8 cellular contexts compared by ENCODE assay signal in genomic region chr5:77775773-77776605, GRCh38. TPM values are rescaled to one million over a fixed set of nuclear protein-coding genes. Genes with fewer than 3 reads are reported as not detected.
A peak's percentile ranks its signal among the peaks of the same experiment; 100 is the strongest.
DNase-seq lines count a peak whose midpoint lies in the region; FAIRE-seq and TF ChIP-seq lines count a peak whose summit lies in the region.

Gene TBCA (minus strand): TSS chr5:77776339. CDS start chr5:77776257, 82 bp downstream.

- no peaks in the 10 kb centered on the region for H3K9me3 ChIP-seq in neutrophil

- H3K27me3 ChIP-seq in neutrophil = no peaks in the 10 kb centered on the region

- peak within 1 kb of the TSS; percentile 94 for H3K27ac ChIP-seq in neutrophil
- H3K27ac ChIP-seq in substantia nigra (ENCODE audit: low read depth, low read length, poor library complexity, severe bottlenecking) = peak within 1 kb of the TSS; percentile 79

- no peak for FAIRE-seq in frontal cortex (lab: Jason Lieb, UNC)

- H3K36me3 ChIP-seq in neutrophil = no peaks in the 10 kb centered on the region

- H3K4me1 ChIP-seq in neutrophil (ENCODE audit: control insufficient read depth in 1 of 2, insufficient read depth in 1 of 2, low read depth in 1 of 2, low read length in 1 of 2) = peaks cover 13 to 19% of the 10 kb centered on the region in 2 experiments

- no peak for TF ChIP-seq CTCF in HFF-Myc (IDR thresholded peaks at IDR 0.05; ENCODE audit: low read depth, low read length, missing control alignments)
- TF ChIP-seq CTCF in neutrophil (IDR thresholded peaks at IDR 0.05) = peak; percentile 60

- peak within 1 kb of the TSS; percentile 96 for H3K4me3 ChIP-seq in GM08714 (ENCODE audit: low read length)
- H3K4me3 ChIP-seq in HFF-Myc (replicated peaks; ENCODE audit: low read depth, low read length) = peak within 1 kb of the TSS; percentile 87
- peak within 1 kb of the TSS; percentile 78 to 96 for H3K4me3 ChIP-seq in neutrophil (ENCODE audit: low read depth in 1 of 2, low read length in 1 of 2)

- DNase-seq in HFF-Myc (ENCODE audit: extremely low read depth, low read depth) = peak; percentile 59
- DNase-seq in MV-4-11 (lab: John Stamatoyannopoulos, UW) = peak; percentile 92
- peak; percentile 90 for DNase-seq in SK-MEL-5 (ENCODE audit: low read depth, low spot score)
- peak; percentile 92 for DNase-seq in activated naive CD4-positive, alpha-beta T cell treated with Interleukin-2 at 50 U/mL for 16 hours
- DNase-seq in frontal cortex (ENCODE audit: low spot score in 2 of 2) = peak; percentile 76 to 80
- DNase-seq in substantia nigra (lab: John Stamatoyannopoulos, UW) = peak; percentile 23 to 98 (median 79)

- in situ Hi-C loops in SK-MEL-5 (cut with HindIII; ENCODE audit: low pct_unique_long_range_greater_than_20kb, low sequenced_read_pairs) = no loop called here

RNA-seq across cellular contexts. Expression of gene TBCA, which starts in this region (rescaled TPM):
- 275 and 301 TPM in 2 replicates for total RNA-seq in SK-MEL-5 (2014; rRNA removed; shearing (Covaris generic))
- 395 and 488 TPM in 2 replicates for polyA plus RNA-seq in SK-MEL-5 (2015; cell fraction: cytosol; rRNA removed)
- polyA plus RNA-seq in SK-MEL-5 (2015; cell fraction: nucleus; rRNA removed) = 71.0 and 83.0 TPM in 2 replicates
- total RNA-seq in frontal cortex = 106 TPM

Comparison
In these comparisons a context has a peak if more than half of its experiments do, and no peak if none do; other contexts are left out.
1. Peak in every context shown above with its lines: DNase-seq, H3K4me3 ChIP-seq and H3K27ac ChIP-seq.